ENCODE assay signal across 19 cellular contexts in the genomic region with DNA sequence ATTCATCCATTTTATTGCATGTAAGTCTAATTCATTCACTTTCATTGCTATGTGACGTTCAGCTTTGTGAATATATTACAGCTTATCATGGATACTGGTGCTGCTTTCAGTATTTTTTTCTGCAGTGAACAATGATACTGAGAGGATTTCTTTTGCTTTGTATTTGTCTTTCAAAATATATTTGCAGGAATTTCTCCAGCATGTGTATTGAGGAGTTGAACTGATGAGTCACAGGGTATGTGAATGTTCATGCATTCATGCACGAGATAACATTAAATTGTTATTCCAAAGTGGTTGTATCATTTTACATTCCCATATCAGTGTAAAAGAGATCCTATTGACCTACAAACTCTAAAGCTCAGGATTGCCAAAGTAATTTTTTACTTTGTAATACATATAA.
DNase-seq lines count a peak whose midpoint lies in the region; ATAC-seq and TF ChIP-seq lines count a peak whose summit lies in the region.
"Had no signal": no experiment of that assay in that cellular context is flagged by ENCODE, and none has a peak within 500 bp of the region (broad histone marks: within the 10 kb centered on the region; RNA-seq: fewer than 3 reads in every experiment).

No MANE protein-coding gene starts in this region.

- in situ Hi-C loops in astrocyte of the spinal cord (cut with HindIII; ENCODE audit: low sequenced_read_pairs) = no loop called here

- no peak for TF ChIP-seq CTCF in astrocyte of the spinal cord (IDR thresholded peaks at IDR 0.05; ENCODE audit: low read depth, low read length)

- H3K4me3 ChIP-seq in astrocyte of the spinal cord (ENCODE audit: low read depth, low read length) = no peak overlapping the region
- H3K4me3 ChIP-seq: dorsolateral prefrontal cortex, lung, vagina had no signal

- ATAC-seq in GM21786 (IDR thresholded peaks at IDR 0.05; ENCODE audit: unreplicated experiment) = no peak
- no peak for ATAC-seq in GM18511 (IDR thresholded peaks at IDR 0.05; ENCODE audit: unreplicated experiment)
- no peak for ATAC-seq in HG03354 (IDR thresholded peaks at IDR 0.05; ENCODE audit: poor library complexity, severe bottlenecking, unreplicated experiment)

- peak; percentile 29 for DNase-seq in AG08395 (ENCODE audit: low spot score)
- peak; percentile 31 for DNase-seq in HT1080 (ENCODE audit: low read depth)
- DNase-seq in astrocyte of the spinal cord (ENCODE audit: low read depth, low spot score) = peak; percentile 59
- peak; percentile 21 for DNase-seq in glomerular visceral epithelial cell (ENCODE audit: extremely low spot score)
- no peak for DNase-seq in stimulated activated CD4-positive, alpha-beta T cell treated with anti-CD3 and anti-CD28 coated beads, Interleukin-4, amount 100 ng/mL, for 24 hours
- DNase-seq: activated CD4-positive, CD25-positive, alpha-beta regulatory T cell treated with anti-CD3 and anti-CD28 coated beads, Interleukin-2, amount 50 U/mL, for 72 hours; activated effector memory CD4-positive, alpha-beta T cell treated with anti-CD3 and anti-CD28 coated beads, Interleukin-2, amount 50 U/mL, for 16 hours; anterior cingulate cortex; dorsolateral prefrontal cortex; MM.1S; NCI-H1694 treated with DMSO at 0.1 percent for 48 hours; NCI-H510A treated with DMSO at 0.1 percent for 48 hours; nephron progenitor cell; retina had no signal
